19 cellular contexts compared by ENCODE assay signal in the genomic region with DNA sequence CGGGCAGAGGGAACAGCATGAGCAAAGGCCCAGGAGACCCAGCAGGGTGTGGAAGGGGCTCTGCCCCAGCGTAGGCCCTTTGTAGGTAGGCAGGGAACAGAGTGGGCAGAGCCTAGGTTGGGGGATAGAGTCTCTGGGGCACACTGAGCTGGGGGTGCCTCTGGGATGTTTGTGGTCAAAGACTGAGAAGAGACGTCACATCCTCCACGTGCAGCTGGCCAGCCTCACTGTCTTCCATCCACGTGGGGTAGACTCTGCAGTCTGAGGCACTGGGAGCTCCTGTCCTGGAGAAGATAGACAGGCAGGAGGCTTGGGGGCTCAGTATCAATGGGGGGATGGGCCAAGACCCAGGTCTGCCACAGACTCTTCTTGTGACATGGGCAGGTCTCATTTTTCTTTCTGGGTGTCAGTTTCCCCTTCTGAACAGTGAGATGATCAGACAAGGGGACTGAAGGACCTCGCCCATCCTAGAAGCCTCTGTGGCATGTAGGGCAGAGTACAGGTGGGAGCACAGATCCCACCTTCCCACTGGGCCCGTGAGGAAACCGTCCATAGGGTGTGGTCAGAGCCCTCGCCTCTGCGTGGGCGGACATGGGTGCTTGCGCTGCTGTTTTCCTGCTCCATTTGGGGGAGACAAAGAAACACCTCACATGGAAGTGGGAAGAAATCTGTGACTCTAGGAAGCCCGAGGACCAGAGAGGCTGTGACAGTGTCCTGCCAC. TPM values are rescaled to one million over a fixed set of nuclear protein-coding genes. Genes with fewer than 3 reads are reported as not detected.
A peak's percentile ranks its signal among the peaks of the same experiment; 100 is the strongest.
DNase-seq lines count a peak whose midpoint lies in the region; ATAC-seq, FAIRE-seq and TF ChIP-seq lines count a peak whose summit lies in the region.
"Had no signal": no experiment of that assay in that cellular context is flagged by ENCODE, and none has a peak within 500 bp of the region (broad histone marks: within the 10 kb centered on the region; RNA-seq: fewer than 3 reads in every experiment).

No MANE protein-coding gene starts in this region.

- no peak overlapping the region for H3K14ac ChIP-seq in neuronal stem cell (ENCODE audit: low read length)

- H3K4me2 ChIP-seq in BLaER1 treated with 17β-estradiol and CSF1 and Interleukin-3, amounts not matched to agents 10 nM and 100 nM: peak overlapping the region in 10 of 11 experiments; percentile 7 to 68 (median 53); a peak in 15 of 22 replicates
- no peak overlapping the region for H3K4me2 ChIP-seq in neuronal stem cell (ENCODE audit: insufficient read depth, low read length, poor library complexity, severe bottlenecking)

- H4K91ac ChIP-seq in neuronal stem cell (ENCODE audit: low read depth, low read length, poor library complexity): no peak overlapping the region

- no peaks in the 10 kb centered on the region for H3K9me3 ChIP-seq in BLaER1 treated with 17β-estradiol and CSF1 and Interleukin-3, amounts not matched to agents 10 nM and 100 nM (replicated peaks in 1 of 11)
- H3K9me3 ChIP-seq in neuronal stem cell (replicated peaks in 1 of 2; ENCODE audit: control insufficient read depth in 2 of 2, insufficient read depth in 1 of 2, low read depth in 1 of 2, low read length in 2 of 2) (peaks cover 0 to 1% of the 10 kb centered on the region in 2 donors), sigmoid colon (no peaks in the 10 kb centered on the region)

- no peak overlapping the region for H2BK5ac ChIP-seq in neuronal stem cell (ENCODE audit: low read length)

- H2BK12ac ChIP-seq in neuronal stem cell (ENCODE audit: low read length): peak overlapping the region; percentile 53

- no peaks in the 10 kb centered on the region for H3K79me1 ChIP-seq in neuronal stem cell (ENCODE audit: low read depth, low read length)

- H3K27me3 ChIP-seq in BLaER1 treated with 17β-estradiol and CSF1 and Interleukin-3, amounts not matched to agents 10 nM and 100 nM: no peaks in the 10 kb centered on the region
- no peaks in the 10 kb centered on the region for H3K27me3 ChIP-seq in bronchial epithelial cell (ENCODE audit: control insufficient read depth, insufficient read depth, low read length)
- no peaks in the 10 kb centered on the region for H3K27me3 ChIP-seq in neuronal stem cell (ENCODE audit: control insufficient read depth in 3 of 3, insufficient read depth in 3 of 3, low read depth in 1 of 3, low read length in 3 of 3)
- H3K27me3 ChIP-seq in sigmoid colon: no peaks in the 10 kb centered on the region

- peak overlapping the region in 2 of 11 experiments; percentile 18 to 33; a peak in 2 of 22 replicates for H3K27ac ChIP-seq in BLaER1 treated with 17β-estradiol and CSF1 and Interleukin-3, amounts not matched to agents 10 nM and 100 nM
- H3K27ac ChIP-seq in neuronal stem cell (replicated peaks; ENCODE audit: low read length) (no peak overlapping the region), sigmoid colon (no peak overlapping the region)
- H3K27ac ChIP-seq: C4-2B had no signal

- H3K4me3 ChIP-seq in BLaER1 treated with 17β-estradiol and CSF1 and Interleukin-3, amounts not matched to agents 10 nM and 100 nM: no peak overlapping the region
- no peak overlapping the region for H3K4me3 ChIP-seq in bronchial epithelial cell (ENCODE audit: low read depth, low read length)
- H3K4me3 ChIP-seq in neuronal stem cell (ENCODE audit: low read length in 2 of 2): no peak overlapping the region
- H3K4me3 ChIP-seq in sigmoid colon: no peak overlapping the region

- H4K8ac ChIP-seq in neuronal stem cell (ENCODE audit: low read depth, low read length): no peak overlapping the region

- H2BK15ac ChIP-seq in neuronal stem cell (ENCODE audit: low read length): no peak overlapping the region

- no peak overlapping the region for H3K23ac ChIP-seq in neuronal stem cell (ENCODE audit: low read depth, low read length, poor library complexity)

- ATAC-seq in HG02798 (IDR thresholded peaks at IDR 0.05; ENCODE audit: poor library complexity, unreplicated experiment) (peak; percentile 40), GM21723 (IDR thresholded peaks at IDR 0.05; ENCODE audit: unreplicated experiment) (no peak)
- ATAC-seq: HCT116, HepG2 had no signal

- no CpG with 5 or more reads among the region's 13 CpGs for WGBS in neuronal stem cell (ENCODE audit: extremely low coverage in 2 of 2, insufficient read length in 2 of 2, insufficient replicate concordance in 1 of 2), 2 donors
- 83 to 85% methylated on average over 13 of the region's 13 CpGs for WGBS in sigmoid colon, 2 donors

- H3K4ac ChIP-seq in neuronal stem cell (ENCODE audit: low read length): no peak overlapping the region

- no peak overlapping the region for H2AFZ ChIP-seq in neuronal stem cell (ENCODE audit: low read length)

- no peak overlapping the region for H2BK120ac ChIP-seq in neuronal stem cell (ENCODE audit: low read depth, low read length)

- H3K18ac ChIP-seq in neuronal stem cell (ENCODE audit: low read length): no peak overlapping the region

- no peak for DNase-seq in bronchial epithelial cell (ENCODE audit: low read depth)
- no peak for DNase-seq in neuronal stem cell (ENCODE audit: low spot score)
- no peak for DNase-seq in sigmoid colon
- DNase-seq in NCI-H82 treated with DMSO at 0.1 percent for 48 hours (lab: John Stamatoyannopoulos, UW; ENCODE audit: unreplicated experiment): no peak
- DNase-seq: CD4-positive, alpha-beta T cell; DMS153; DMS79; GDM1; GOT3; H7; HFFc6; KG1 had no signal

- no peak overlapping the region for H2AK5ac ChIP-seq in neuronal stem cell (ENCODE audit: low read depth, low read length)

- TF ChIP-seq EP300 in sigmoid colon (IDR thresholded peaks at IDR 0.05): no peak

- peaks cover under 1 to 80% (median 41%) of the 10 kb centered on the region in 11 experiments; a peak in 19 of 22 replicates for H3K36me3 ChIP-seq in BLaER1 treated with 17β-estradiol and CSF1 and Interleukin-3, amounts not matched to agents 10 nM and 100 nM
- peaks cover 4% of the 10 kb centered on the region for H3K36me3 ChIP-seq in bronchial epithelial cell (ENCODE audit: control insufficient read depth, insufficient read depth, low read length)
- peaks cover 35 to 42% of the 10 kb centered on the region in 2 donors for H3K36me3 ChIP-seq in neuronal stem cell (replicated peaks in 1 of 2; ENCODE audit: control insufficient read depth in 2 of 2, insufficient read depth in 2 of 2, low read length in 2 of 2)
- H3K36me3 ChIP-seq in sigmoid colon: peaks cover 48 to 100% (median 67%) of the 10 kb centered on the region in 4 donors

- TF ChIP-seq CTCF in bronchial epithelial cell (IDR thresholded peaks at IDR 0.05; ENCODE audit: insufficient read depth, low read length, severe bottlenecking) (no peak), sigmoid colon (IDR thresholded peaks at IDR 0.05) (no peak)

- H3K9ac ChIP-seq in BLaER1 treated with 17β-estradiol and CSF1 and Interleukin-3, amounts not matched to agents 10 nM and 100 nM: peak overlapping the region in 2 of 11 experiments; percentile 15 to 19; a peak in 2 of 22 replicates
- peak overlapping the region; percentile 40 for H3K9ac ChIP-seq in neuronal stem cell (ENCODE audit: low read depth, low read length, poor library complexity)

- H3K4me1 ChIP-seq in BLaER1 treated with 17β-estradiol and CSF1 and Interleukin-3, amounts not matched to agents 10 nM and 100 nM: peaks cover 1 to 57% (median 44%) of the 10 kb centered on the region in 10 experiments; a peak in 17 of 20 replicates
- no peaks in the 10 kb centered on the region for H3K4me1 ChIP-seq in neuronal stem cell (ENCODE audit: control insufficient read depth in 2 of 2, insufficient read depth in 1 of 2, low read depth in 1 of 2, low read length in 2 of 2)
- H3K4me1 ChIP-seq in sigmoid colon: no peaks in the 10 kb centered on the region

- H4K20me1 ChIP-seq in BLaER1 treated with 17β-estradiol and CSF1 and Interleukin-3, amounts not matched to agents 10 nM and 100 nM: peaks cover 0 to 49% (median 0%) of the 10 kb centered on the region in 11 experiments; a peak in 5 of 22 replicates

- TF ChIP-seq POLR2A in sigmoid colon (IDR thresholded peaks at IDR 0.05): no peak

- intact Hi-C loops in sigmoid colon (cut with DNase I): no loop called here

- FAIRE-seq in bronchial epithelial cell (lab: Jason Lieb, UNC): peak; percentile 18
- FAIRE-seq: GM12892, HepG2 had no signal

RNA-seq across cellular contexts. Expression of gene WFS1, which starts 22.9 kb away (rescaled TPM):
- total RNA-seq in bronchial epithelial cell (7.9 and 9.9 TPM in 2 replicates), sigmoid colon (10 to 100 TPM; 34.6 to 69.0 (median 47.2) TPM)
- polyA plus RNA-seq in neuronal stem cell (2013, experiment 1 of 2): 16.3 TPM
- 16.4 TPM for polyA plus RNA-seq in neuronal stem cell (2013, experiment 2 of 2)
- 10 to 100 TPM in 1 of 3 donors, 1 to 10 TPM in 2; 1.4 to 10.1 (median 3.6) TPM for polyA plus RNA-seq in sigmoid colon
